8 cellular contexts compared by ENCODE assay signal in the genomic region with DNA sequence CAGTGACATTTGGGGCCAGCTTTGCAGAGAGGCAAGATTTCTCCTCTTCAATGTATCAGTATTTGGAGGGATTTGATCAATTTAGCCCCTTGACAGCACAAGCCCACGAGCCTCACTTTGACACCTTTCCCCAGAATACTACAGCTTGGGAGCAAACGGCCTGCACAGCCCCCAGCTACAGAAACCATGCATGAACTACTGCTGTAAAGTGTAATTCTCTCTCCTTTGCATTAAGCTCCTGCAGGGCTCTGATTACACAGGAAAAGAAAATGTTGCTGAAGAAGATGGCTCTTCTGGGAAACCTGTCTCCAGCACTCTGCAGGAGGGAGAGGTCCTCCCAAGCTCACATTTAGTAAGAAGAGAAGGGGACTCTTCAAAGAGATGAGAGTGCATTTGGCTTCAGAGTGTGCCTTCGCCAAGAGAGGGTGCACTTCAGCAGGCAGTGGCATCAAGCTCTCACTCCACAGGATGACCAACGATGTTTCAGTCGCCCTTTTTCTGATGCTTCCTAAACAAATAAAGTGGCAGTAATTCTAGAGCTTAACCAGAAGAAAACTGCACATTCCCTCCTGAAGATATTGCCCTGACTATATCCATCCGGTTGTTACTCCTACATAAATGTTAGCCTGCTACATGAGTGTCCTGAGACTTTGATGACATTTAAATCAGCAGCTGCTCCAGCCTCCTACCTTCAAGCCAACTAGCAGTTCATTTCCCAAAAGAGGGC.
DNase-seq lines count a peak whose midpoint lies in the region; ATAC-seq and TF ChIP-seq lines count a peak whose summit lies in the region.

No MANE protein-coding gene starts in this region.

- H3K4me1 ChIP-seq in RWPE2 (ENCODE audit: insufficient read depth, poor library complexity, severe bottlenecking) = no peaks in the 10 kb centered on the region
- no peaks in the 10 kb centered on the region for H3K4me1 ChIP-seq in fibroblast of lung (ENCODE audit: control insufficient read depth, extremely low read depth, insufficient read depth, low read length)

- no peak overlapping the region for H2AFZ ChIP-seq in fibroblast of lung (ENCODE audit: low read length)

- H3K79me2 ChIP-seq in fibroblast of lung (ENCODE audit: control insufficient read depth, insufficient read depth, low read length) = no peaks in the 10 kb centered on the region

- H3K36me3 ChIP-seq in RWPE2 (ENCODE audit: low read depth) (no peaks in the 10 kb centered on the region), fibroblast of lung (ENCODE audit: control insufficient read depth, insufficient read depth, low read length) (no peaks in the 10 kb centered on the region)

- H3K27ac ChIP-seq in RWPE2 (ENCODE audit: poor library complexity, severe bottlenecking) (no peak overlapping the region), fibroblast of lung (ENCODE audit: insufficient read depth, low read length) (no peak overlapping the region)

- DNase-seq in AG04449 (ENCODE audit: low read depth, low spot score) = no peak
- DNase-seq in RWPE2 (ENCODE audit: low spot score) = no peak
- DNase-seq in fibroblast of lung (ENCODE audit: low read depth in 2 of 2) = peak; percentile 40 to 83
- DNase-seq in renal cortical epithelial cell (ENCODE audit: low read depth) = peak; percentile 61
- DNase-seq in DMS114 treated with DMSO at 0.1 percent for 48 hours (lab: John Stamatoyannopoulos, UW; ENCODE audit: unreplicated experiment) = no peak
- no peak for DNase-seq in KG1 (lab: John Stamatoyannopoulos, UW)

- H3K4me3 ChIP-seq in AG04449 (ENCODE audit: low read depth, low read length) (no peak overlapping the region), RWPE2 (ENCODE audit: severe bottlenecking) (no peak overlapping the region), fibroblast of lung (replicated peaks in 1 of 4; ENCODE audit: control extremely low read depth in 1 of 4, insufficient read depth in 1 of 4, low read depth in 3 of 4, low read length in 4 of 4) (no peak overlapping the region)

- no peaks in the 10 kb centered on the region for H4K20me1 ChIP-seq in fibroblast of lung (ENCODE audit: control insufficient read depth, extremely low read depth, insufficient read depth, low read length)

- H3K4me2 ChIP-seq in fibroblast of lung (ENCODE audit: extremely low read depth, insufficient read depth, low read length) = no peak overlapping the region

- POLR2A ChIA-PET in AG04449 (lab: Yijun Ruan, JAX) = interaction anchor here (0.7 kb wide), 1 partner anchor 326 kb away, joined by 3 read pairs; no protein-coding TSS in a partner anchor

- H3K27me3 ChIP-seq in RWPE2 (ENCODE audit: insufficient read depth, poor library complexity, severe bottlenecking) (no peaks in the 10 kb centered on the region), fibroblast of lung (ENCODE audit: control insufficient read depth, insufficient read depth, low read length) (no peaks in the 10 kb centered on the region)

- no peaks in the 10 kb centered on the region for H3K9me3 ChIP-seq in RWPE2 (ENCODE audit: severe bottlenecking)
- H3K9me3 ChIP-seq in fibroblast of lung (ENCODE audit: control insufficient read depth, insufficient read depth, low read depth, low read length) = no peaks in the 10 kb centered on the region

- ATAC-seq in RWPE2 (ENCODE audit: low read depth) (peak; percentile 61), HG03045 (IDR thresholded peaks at IDR 0.05; ENCODE audit: unreplicated experiment) (no peak)

- CTCF ChIA-PET in AG04449 (lab: Yijun Ruan, JAX) = interaction anchor here (0.6 to 3.6 kb wide), 27 partner anchors 9 to 587 kb away, joined by 3 to 28 read pairs (median 3); no protein-coding TSS in a partner anchor

- TF ChIP-seq CTCF in AG04449 (IDR thresholded peaks at IDR 0.05; ENCODE audit: insufficient read depth, low read length, missing control alignments) (peak; percentile 72), GM12873 (IDR thresholded peaks at IDR 0.05; ENCODE audit: insufficient read depth, low read depth, low read length, missing control alignments) (peak; percentile 58), RWPE2 (IDR thresholded peaks at IDR 0.05; ENCODE audit: poor library complexity, severe bottlenecking) (peak; percentile 48), fibroblast of lung (conservative IDR thresholded peaks at IDR 0.05 in 1 of 2, IDR thresholded peaks at IDR 0.05 in 1 of 2; ENCODE audit: low read depth in 1 of 2, low read length in 2 of 2) (peak; percentile 41 to 70)

- no peak overlapping the region for H3K9ac ChIP-seq in fibroblast of lung (ENCODE audit: insufficient read depth, low read length)

Comparison
In these comparisons a context has a peak if more than half of its experiments do, and no peak if none do; other contexts are left out.
1. DNase-seq: peak in fibroblast of lung (2 of 2) and renal cortical epithelial cell (single experiment); none in AG04449 (single experiment), RWPE2 (single experiment), DMS114 treated with DMSO at 0.1 percent for 48 hours (single experiment) and KG1 (single experiment).
2. Peak in every context shown above with its lines, with median percentiles within 50 percentile points of each other: CTCF ChIP-seq.